10 cellular contexts compared by ENCODE assay signal in the genomic region with DNA sequence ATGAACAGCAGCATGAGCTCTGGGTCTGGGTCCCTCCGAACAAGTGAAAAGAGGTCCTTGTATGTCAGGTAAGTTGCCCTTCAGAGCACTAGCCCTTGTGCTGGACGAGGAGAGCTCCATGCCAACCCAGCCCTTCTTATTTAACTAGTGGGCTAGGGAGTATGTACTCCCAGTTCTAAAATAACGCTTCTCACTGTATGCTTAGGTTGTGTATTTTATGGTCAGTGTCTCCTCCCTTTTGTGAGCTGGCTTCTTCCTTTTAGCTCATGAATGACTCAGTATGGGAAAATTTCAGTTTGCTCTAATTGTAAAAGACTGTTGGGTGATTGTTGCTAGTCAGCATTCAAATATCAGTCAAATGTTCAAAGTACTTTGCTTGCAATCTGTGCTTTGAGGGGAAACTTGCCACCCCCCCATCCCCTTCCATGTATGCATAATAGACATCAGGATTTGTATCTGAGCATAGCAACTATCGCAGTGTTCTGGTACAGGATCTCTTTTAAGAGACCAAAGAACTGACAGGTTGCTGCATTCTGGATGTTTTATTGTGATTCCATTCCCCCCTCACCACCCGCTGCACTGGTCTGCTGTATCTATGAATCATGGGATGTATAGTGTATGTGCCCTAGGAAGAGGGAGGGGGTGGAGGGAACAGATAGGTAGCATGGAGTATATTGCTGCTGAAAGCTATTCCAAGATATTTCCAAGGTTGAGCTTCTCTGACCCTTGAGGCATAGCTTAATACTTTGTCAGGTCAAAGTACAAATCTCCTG. TPM values are rescaled to one million over a fixed set of nuclear protein-coding genes. Genes with fewer than 3 reads are reported as not detected.
DNase-seq lines count a peak whose midpoint lies in the region; ATAC-seq and TF ChIP-seq lines count a peak whose summit lies in the region.
"Had no signal": no experiment of that assay in that cellular context is flagged by ENCODE, and none has a peak within 500 bp of the region (broad histone marks: within the 10 kb centered on the region; RNA-seq: fewer than 3 reads in every experiment).

No MANE protein-coding gene starts in this region.

- no TSS peak for BruUV-seq in PC-3 (replicated peaks; lab: Mats Ljungman, UMichigan)

- no peak overlapping the region for H3K4ac ChIP-seq in neuronal stem cell (ENCODE audit: low read length)

- no peak overlapping the region for H2AK5ac ChIP-seq in neuronal stem cell (ENCODE audit: low read depth, low read length)

- no peak overlapping the region for H2AFZ ChIP-seq in PC-3 (ENCODE audit: low read length)
- H2AFZ ChIP-seq in neuronal stem cell (ENCODE audit: low read length) = no peak overlapping the region

- H3K79me1 ChIP-seq in neuronal stem cell (ENCODE audit: low read depth, low read length) = peaks cover 3% of the 10 kb centered on the region

- no peak overlapping the region for H2BK5ac ChIP-seq in neuronal stem cell (ENCODE audit: low read length)

- H3K9ac ChIP-seq in PC-3 (ENCODE audit: low read length) (peak overlapping the region; percentile 75), neuronal stem cell (ENCODE audit: low read depth, low read length, poor library complexity) (no peak overlapping the region)

- H3K36me3 ChIP-seq in PC-3 (ENCODE audit: low read depth, low read length) = peaks cover 15% of the 10 kb centered on the region; the same call in 1 of the 2 replicates
- no peaks in the 10 kb centered on the region for H3K36me3 ChIP-seq in esophagus (ENCODE audit: control insufficient read depth in 2 of 2, insufficient read depth in 2 of 2, low read length in 1 of 2)
- H3K36me3 ChIP-seq in neuronal stem cell (replicated peaks in 1 of 2; ENCODE audit: control insufficient read depth in 2 of 2, insufficient read depth in 2 of 2, low read length in 2 of 2) = peaks cover 0 to 51% of the 10 kb centered on the region in 2 donors

- H3K4me1 ChIP-seq in PC-3 (ENCODE audit: insufficient read depth, low read length) (peaks cover 68% of the 10 kb centered on the region), esophagus (ENCODE audit: control insufficient read depth in 2 of 2, insufficient read depth in 2 of 2, low read length in 1 of 2) (peaks cover 0 to 11% of the 10 kb centered on the region in 2 donors), neuronal stem cell (ENCODE audit: control insufficient read depth in 2 of 2, insufficient read depth in 1 of 2, low read depth in 1 of 2, low read length in 2 of 2) (peaks cover 20 to 30% of the 10 kb centered on the region in 2 donors)

- no peaks in the 10 kb centered on the region for H3K9me2 ChIP-seq in PC-3 (replicated peaks; ENCODE audit: low read length)

- peak overlapping the region; percentile 99 for H3K27ac ChIP-seq in PC-3 (ENCODE audit: low read length)
- H3K27ac ChIP-seq in esophagus (ENCODE audit: low read depth in 2 of 2, low read length in 1 of 2) = peak overlapping the region; percentile 62 to 82
- peak overlapping the region; percentile 45 for H3K27ac ChIP-seq in neuronal stem cell (replicated peaks; ENCODE audit: low read length)

- no peak overlapping the region for H4K91ac ChIP-seq in neuronal stem cell (ENCODE audit: low read depth, low read length, poor library complexity)

- no peak overlapping the region for H4K8ac ChIP-seq in neuronal stem cell (ENCODE audit: low read depth, low read length)

- peak overlapping the region; percentile 78 for H3K4me2 ChIP-seq in PC-3 (ENCODE audit: low read length)
- no peak overlapping the region for H3K4me2 ChIP-seq in neuronal stem cell (ENCODE audit: insufficient read depth, low read length, poor library complexity, severe bottlenecking)

- POLR2A ChIA-PET in PC-3 (lab: Charles Lee; ENCODE audit: unreplicated experiment) = interaction anchor here (0.6 to 1.2 kb wide), 5 partner anchors 28 to 887 kb away, joined by 3 to 17 read pairs (median 5); a partner anchor contains a TSS

- H3K14ac ChIP-seq in neuronal stem cell (ENCODE audit: low read length) = no peak overlapping the region

- no peak overlapping the region for H2BK120ac ChIP-seq in neuronal stem cell (ENCODE audit: low read depth, low read length)

- intact Hi-C loops in PC-3 (cut with micrococcal nuclease) = loop anchor here (1.0 kb wide), 1 partner anchor 25 kb away; no protein-coding TSS in a partner anchor

- H3K9me3 ChIP-seq in PC-3 (ENCODE audit: low read length) (no peaks in the 10 kb centered on the region), esophagus (ENCODE audit: control insufficient read depth in 2 of 2, insufficient read depth in 1 of 2, low read depth in 1 of 2, low read length in 1 of 2) (no peaks in the 10 kb centered on the region), neuronal stem cell (replicated peaks in 1 of 2; ENCODE audit: control insufficient read depth in 2 of 2, insufficient read depth in 1 of 2, low read depth in 1 of 2, low read length in 2 of 2) (no peaks in the 10 kb centered on the region)

- no peak overlapping the region for H2BK12ac ChIP-seq in neuronal stem cell (ENCODE audit: low read length)

- no peak overlapping the region for H2BK15ac ChIP-seq in neuronal stem cell (ENCODE audit: low read length)

- TF ChIP-seq CTCF in PC-3 (conservative IDR thresholded peaks at IDR 0.05; ENCODE audit: low read depth, low read length) = no peak

- ATAC-seq in PC-3 (peak; percentile 74), GM18868 (IDR thresholded peaks at IDR 0.05; ENCODE audit: unreplicated experiment) (no peak), HG03378 (IDR thresholded peaks at IDR 0.05; ENCODE audit: unreplicated experiment) (no peak)

- in situ Hi-C loops in Caki2 (cut with HindIII; ENCODE audit: low pct_unique_long_range_greater_than_20kb, low sequenced_read_pairs) = no loop called here

- H3K4me3 ChIP-seq in PC-3 (ENCODE audit: low read length) (peak overlapping the region; percentile 52), esophagus (ENCODE audit: low read depth in 1 of 2, low read length in 2 of 2) (no peak overlapping the region), neuronal stem cell (ENCODE audit: low read length in 2 of 2) (no peak overlapping the region)

- no peak overlapping the region for H3K18ac ChIP-seq in neuronal stem cell (ENCODE audit: low read length)

- WGBS in esophagus, 2 donors = 46 to 54% methylated on average over 5 of the region's 5 CpGs
- no CpG with 5 or more reads among the region's 5 CpGs for WGBS in neuronal stem cell (ENCODE audit: extremely low coverage in 2 of 2, insufficient read length in 2 of 2, insufficient replicate concordance in 1 of 2), 2 donors

- no peaks in the 10 kb centered on the region for H3K27me3 ChIP-seq in PC-3 (ENCODE audit: low read length)
- H3K27me3 ChIP-seq in esophagus (ENCODE audit: control insufficient read depth in 1 of 2, insufficient read depth in 2 of 2, low read length in 2 of 2) = peaks cover 0 to 5% of the 10 kb centered on the region in 2 donors
- no peaks in the 10 kb centered on the region for H3K27me3 ChIP-seq in neuronal stem cell (ENCODE audit: control insufficient read depth in 3 of 3, insufficient read depth in 3 of 3, low read depth in 1 of 3, low read length in 3 of 3)

- DNase-seq in Caki2 (ENCODE audit: low read depth) (peak; percentile 64), PC-3 (peak; percentile 88), neuronal stem cell (ENCODE audit: low spot score) (no peak), anterior cingulate cortex (lab: John Stamatoyannopoulos, UW) (no peak), cortex of kidney (lab: John Stamatoyannopoulos, UW) (no peak)
- DNase-seq: activated B cell treated with CpG ODN at 0.5 μM for 24 hours had no signal

- peaks cover 8% of the 10 kb centered on the region for H3F3A ChIP-seq in PC-3 (ENCODE audit: low read length, unreplicated experiment)

- H3K79me2 ChIP-seq in PC-3 (ENCODE audit: low read length) = peaks cover 45% of the 10 kb centered on the region

- CTCF ChIA-PET in PC-3 (lab: Charles Lee) = interaction anchor here (1.5 kb wide), 1 partner anchor 75 kb away, joined by 7 read pairs; no protein-coding TSS in a partner anchor

- no peak overlapping the region for H3K23ac ChIP-seq in neuronal stem cell (ENCODE audit: low read depth, low read length, poor library complexity)

- no peaks in the 10 kb centered on the region for H4K20me1 ChIP-seq in PC-3 (ENCODE audit: low read length)

RNA-seq across cellular contexts. Expression of a gene that starts 34.7 kb away (rescaled TPM):
- total RNA-seq in Caki2 (2014; rRNA removed; shearing (Covaris generic); ENCODE audit: low replicate concordance) = 25.6 and 56.5 TPM in 2 replicates
- total RNA-seq in PC-3 (2014; rRNA removed) = 26.4 and 32.7 TPM in 2 replicates
- 10 to 100 TPM; 13.8 to 19.0 TPM for polyA plus RNA-seq in esophagus
- polyA plus RNA-seq in neuronal stem cell (2013, experiment 1 of 2) = 55.1 TPM
- 55.1 TPM for polyA plus RNA-seq in neuronal stem cell (2013, experiment 2 of 2)

RNA-seq across cellular contexts. Expression of a gene that starts 56.3 kb away (rescaled TPM):
- not detected in 2 replicates for total RNA-seq in Caki2 (2014; rRNA removed; shearing (Covaris generic); ENCODE audit: low replicate concordance)
- 0.04 TPM in 1 of 2 replicates, not detected in the other for total RNA-seq in PC-3 (2014; rRNA removed)
- under 1 TPM; 0.28 to 0.34 TPM for polyA plus RNA-seq in esophagus
- polyA plus RNA-seq in neuronal stem cell (2013, experiment 1 of 2) = 3.0 TPM
- polyA plus RNA-seq in neuronal stem cell (2013, experiment 2 of 2) = 3.1 TPM
- total RNA-seq: activated B cell treated with CpG ODN at 0.5 μM for 24 hours, skeletal muscle tissue had no signal

Comparison
In these comparisons a context has a peak if more than half of its experiments do, and no peak if none do; other contexts are left out.
1. DNase-seq: peak in Caki2 (single experiment) and PC-3 (single experiment); none in neuronal stem cell (single experiment), anterior cingulate cortex (0 of 58) and cortex of kidney (single experiment).
2. H3K27ac ChIP-seq: peak in every context shown above with its lines; median percentile 99 in PC-3; 72 in esophagus; 45 in neuronal stem cell.